21 cellular contexts compared by ENCODE assay signal in genomic region chr13:98916403-98916802, GRCh38.
"Had no signal": no experiment of that assay in that cellular context is flagged by ENCODE, and none has a peak within 500 bp of the region (broad histone marks: within the 10 kb centered on the region; RNA-seq: fewer than 3 reads in every experiment).

No MANE protein-coding gene starts in this region.

- H3K27ac Mint-ChIP-seq: progenitor cell of endocrine pancreas; stimulated activated memory B cell treated with anti-CD40 and anti-IgM and Interleukin-4, amounts not matched to agents 10 μg/mL and 1 μg/mL and 100 μg/mL, for 72 hours had no signal

- H3K27me3 ChIP-seq: heart right ventricle, pancreas, spleen, testis, transverse colon had no signal

- H3K9me3 ChIP-seq: heart right ventricle, mucosa of descending colon, pancreas, spleen, testis, transverse colon had no signal

- H3K36me3 ChIP-seq: pancreas had no signal

- H3K27me3 Mint-ChIP-seq: central memory CD8-positive, alpha-beta T cell; naive thymus-derived CD8-positive, alpha-beta T cell; progenitor cell of endocrine pancreas; stimulated activated memory B cell treated with anti-CD40 and anti-IgM and Interleukin-4, amounts not matched to agents 10 μg/mL and 1 μg/mL and 100 μg/mL, for 72 hours; stimulated activated naive CD8-positive, alpha-beta T cell treated with anti-CD3 and anti-CD28 coated beads, Interleukin-15, amount 100 ng/mL, for 72 hours had no signal

- H3K4me3 ChIP-seq: heart right ventricle, mucosa of descending colon, pancreas, spleen, testis, transverse colon had no signal

- DNase-seq: cortex of kidney; effector memory CD4-positive, alpha-beta T cell; heart right ventricle; kidney glomerular epithelial cell; mammary epithelial cell; mucosa of descending colon; naive thymus-derived CD8-positive, alpha-beta T cell; occipital lobe; pancreas; right cardiac atrium; spleen; stimulated activated CD4-positive, alpha-beta T cell treated with anti-CD3 and anti-CD28 coated beads, Interleukin-15, amount 100 ng/mL, for 24 hours; stimulated activated CD4-positive, alpha-beta T cell treated with anti-CD3 and anti-CD28 coated beads, Interleukin-1b, Interleukin-23, amount 100 ng/mL, for 48 hours; stimulated activated CD4-positive, alpha-beta T cell treated with anti-CD3 and anti-CD28 coated beads, Interleukin-4, amount 100 ng/mL, for 24 hours; stimulated activated naive CD8-positive, alpha-beta T cell treated with anti-CD3 and anti-CD28 coated beads, Interleukin-15, amount 100 ng/mL, for 72 hours; testis; transverse colon had no signal

- H3K4me1 ChIP-seq: testis, transverse colon had no signal

- H3K9me3 Mint-ChIP-seq: central memory CD8-positive, alpha-beta T cell; stimulated activated naive CD8-positive, alpha-beta T cell treated with anti-CD3 and anti-CD28 coated beads, Interleukin-15, amount 100 ng/mL, for 72 hours had no signal

- ATAC-seq: esophagus mucosa; mucosa of descending colon; naive thymus-derived CD8-positive, alpha-beta T cell; pancreas; right cardiac atrium; stimulated activated memory B cell treated with anti-CD40 and anti-IgM and Interleukin-4, amounts not matched to agents 10 μg/mL and 1 μg/mL and 100 μg/mL, for 72 hours; stimulated activated naive CD8-positive, alpha-beta T cell treated with anti-CD3 and anti-CD28 coated beads, Interleukin-15, amount 100 ng/mL, for 72 hours had no signal

- H3K27ac ChIP-seq: pancreas, transverse colon had no signal

- H3K4me3 Mint-ChIP-seq: central memory CD8-positive, alpha-beta T cell; naive thymus-derived CD8-positive, alpha-beta T cell; stimulated activated memory B cell treated with anti-CD40 and anti-IgM and Interleukin-4, amounts not matched to agents 10 μg/mL and 1 μg/mL and 100 μg/mL, for 72 hours; stimulated activated naive CD8-positive, alpha-beta T cell treated with anti-CD3 and anti-CD28 coated beads, Interleukin-15, amount 100 ng/mL, for 72 hours had no signal
